16 cellular contexts compared by ENCODE assay signal in genomic region chr3:158771577-158771976, GRCh38. TPM values are rescaled to one million over a fixed set of nuclear protein-coding genes. Genes with fewer than 3 reads are reported as not detected.
"Had no signal": no experiment of that assay in that cellular context is flagged by ENCODE, and none has a peak within 500 bp of the region (broad histone marks: within the 10 kb centered on the region; RNA-seq: fewer than 3 reads in every experiment).

No MANE protein-coding gene starts in this region.

- H3K27ac Mint-ChIP-seq: memory B cell; natural killer cell; stimulated activated memory B cell treated with anti-CD40 and anti-IgM and Interleukin-4, amounts not matched to agents 10 μg/mL and 1 μg/mL and 100 μg/mL, for 72 hours; T-helper 2 cell treated with Interferon-gamma antibody and Interleukin-4, amounts not matched to agents 5 μg/mL and 100 μg/mL, for 36 hours had no signal

- H3K4me1 Mint-ChIP-seq: memory B cell; natural killer cell; stimulated activated memory B cell treated with anti-CD40 and anti-IgM and Interleukin-4, amounts not matched to agents 10 μg/mL and 1 μg/mL and 100 μg/mL, for 72 hours had no signal

- H3K9me3 Mint-ChIP-seq: memory B cell; natural killer cell; stimulated activated memory B cell treated with anti-CD40 and anti-IgM and Interleukin-4, amounts not matched to agents 10 μg/mL and 1 μg/mL and 100 μg/mL, for 72 hours; T-helper 2 cell treated with Interferon-gamma antibody and Interleukin-4, amounts not matched to agents 5 μg/mL and 100 μg/mL, for 36 hours had no signal

- H3K4me3 ChIP-seq: gastrocnemius medialis, thyroid gland had no signal

- DNase-seq: activated naive CD4-positive, alpha-beta T cell; anterior cingulate cortex; cerebellar nuclear complex; effector CD8-positive, alpha-beta T cell; gastrocnemius medialis; natural killer cell; nucleus accumbens; posterior cingulate gyrus; stimulated activated CD4-positive, alpha-beta T cell treated with anti-CD3 and anti-CD28 coated beads, Interleukin-2, amount 100 ng/mL, for 48 hours; thyroid gland had no signal

- H3K27ac ChIP-seq: gastrocnemius medialis had no signal

- H3K36me3 ChIP-seq: gastrocnemius medialis, thyroid gland had no signal

- H3K27me3 ChIP-seq: gastrocnemius medialis, thyroid gland had no signal

- H3K4me3 Mint-ChIP-seq: memory B cell; natural killer cell; stimulated activated memory B cell treated with anti-CD40 and anti-IgM and Interleukin-4, amounts not matched to agents 10 μg/mL and 1 μg/mL and 100 μg/mL, for 72 hours; T-helper 2 cell treated with Interferon-gamma antibody and Interleukin-4, amounts not matched to agents 5 μg/mL and 100 μg/mL, for 36 hours had no signal

- FAIRE-seq: islet of Langerhans had no signal

- H3K27me3 Mint-ChIP-seq: stimulated activated memory B cell treated with anti-CD40 and anti-IgM and Interleukin-4, amounts not matched to agents 10 μg/mL and 1 μg/mL and 100 μg/mL, for 72 hours had no signal

- H3K36me3 Mint-ChIP-seq: natural killer cell had no signal

- H3K9me3 ChIP-seq: gastrocnemius medialis, thyroid gland had no signal

- ATAC-seq: gastrocnemius medialis; left lobe of liver; stimulated activated memory B cell treated with anti-CD40 and anti-IgM and Interleukin-4, amounts not matched to agents 10 μg/mL and 1 μg/mL and 100 μg/mL, for 72 hours had no signal

RNA-seq across cellular contexts. Expression of gene RARRES1, which starts 39.3 kb away (rescaled TPM):
- total RNA-seq: activated CD8-positive, alpha-beta memory T cell treated with anti-CD3 and anti-CD28 coated beads for 36 hours; natural killer cell had no signal
